ENCODE assay signal across 14 cellular contexts in genomic region chr21:31370281-31370892, GRCh38.
"Had no signal": no experiment of that assay in that cellular context is flagged by ENCODE, and none has a peak within 500 bp of the region (broad histone marks: within the 10 kb centered on the region; RNA-seq: fewer than 3 reads in every experiment).

No MANE protein-coding gene starts in this region.

- H3K9me3 Mint-ChIP-seq: stimulated activated naive CD8-positive, alpha-beta T cell treated with anti-CD3 and anti-CD28 coated beads, Interleukin-15, Interleukin-2, amounts not matched to agents 100 ng/mL and 50 ng/mL, for 24 hours had no signal

- DNase-seq: activated effector memory CD4-positive, alpha-beta T cell treated with anti-CD3 and anti-CD28 coated beads, Interleukin-2, amount 50 U/mL, for 16 hours; activated T-cell treated with anti-CD3 and anti-CD28 coated beads for 4 hours; colonic mucosa; effector CD4-positive, alpha-beta T cell; kidney; naive B cell; sigmoid colon; SJCRH30; stimulated activated CD4-positive, alpha-beta T cell treated with anti-CD3 and anti-CD28 coated beads, Interleukin-12 subunit alpha, Interleukin-12 subunit beta, amount 100 ng/mL, for 4 hours; T1000 had no signal

- H3K4me3 Mint-ChIP-seq: naive B cell; stimulated activated naive CD8-positive, alpha-beta T cell treated with anti-CD3 and anti-CD28 coated beads, Interleukin-15, Interleukin-2, amounts not matched to agents 100 ng/mL and 50 ng/mL, for 24 hours had no signal

- H3K27ac ChIP-seq: colonic mucosa, prostate gland, sigmoid colon, SJCRH30, thoracic aorta, vagina had no signal

- H3K4me1 ChIP-seq: colonic mucosa, prostate gland, sigmoid colon, SJCRH30, vagina had no signal

- H3K27ac Mint-ChIP-seq: stimulated activated naive CD8-positive, alpha-beta T cell treated with anti-CD3 and anti-CD28 coated beads, Interleukin-15, Interleukin-2, amounts not matched to agents 100 ng/mL and 50 ng/mL, for 24 hours had no signal

- H3K4me3 ChIP-seq: colonic mucosa, prostate gland, sigmoid colon, SJCRH30, thoracic aorta, vagina had no signal

- H3K36me3 ChIP-seq: colonic mucosa, prostate gland, sigmoid colon, SJCRH30, thoracic aorta, vagina had no signal

- H3K27me3 Mint-ChIP-seq: naive B cell; stimulated activated naive CD8-positive, alpha-beta T cell treated with anti-CD3 and anti-CD28 coated beads, Interleukin-15, Interleukin-2, amounts not matched to agents 100 ng/mL and 50 ng/mL, for 24 hours had no signal

- H3K36me3 Mint-ChIP-seq: naive B cell had no signal
